ENCODE assay signal across 2 cellular contexts in genomic region chr2:184060268-184060667, GRCh38.
DNase-seq lines count a peak whose midpoint lies in the region; ATAC-seq, FAIRE-seq and TF ChIP-seq lines count a peak whose summit lies in the region.
"Not testable (repeated sequence)": the region's sequence is repeated elsewhere in the genome, so short reads cannot be mapped to it uniquely, and the experiment has no call there.

No MANE protein-coding gene starts in this region.

- not testable (repeated sequence) for ATAC-seq in K562

- not testable (repeated sequence) for TF ChIP-seq EP300 in K562 (IDR thresholded peaks at IDR 0.05; ENCODE audit: low read length)

- not testable (repeated sequence) for TF ChIP-seq POLR2A in K562 (conservative IDR thresholded peaks at IDR 0.05)

- DNase-seq in K562 (ENCODE audit: extremely low read depth in 1 of 4, low spot score in 3 of 4): not testable (repeated sequence)

- not testable (repeated sequence) for TF ChIP-seq RAD21 in K562 (CRISPR knock-in tag; conservative IDR thresholded peaks at IDR 0.05 in 1 of 2, IDR thresholded peaks at IDR 0.05 in 1 of 2)

- H3K9me3 ChIP-seq in HEK293 (ENCODE audit: control insufficient read depth, insufficient read depth, low read depth, low read length); K562 (replicated peaks; ENCODE audit: control insufficient read depth, insufficient read depth, low read depth, low read length): not testable (repeated sequence)

- BruUV-seq in K562 (replicated peaks; lab: Mats Ljungman, UMichigan): not testable (repeated sequence)

- not testable (repeated sequence) for H3K4me3 ChIP-seq in HEK293 (ENCODE audit: low read depth, low read length); K562

- not testable (repeated sequence) for H4K20me1 ChIP-seq in K562 (replicated peaks; ENCODE audit: control insufficient read depth, insufficient read depth, low read length)

- not testable (repeated sequence) for H2AFZ ChIP-seq in K562 (ENCODE audit: low read depth, low read length)

- intact Hi-C loops in K562 (cut with micrococcal nuclease): not testable (repeated sequence)

- H3K4me2 ChIP-seq in K562 (ENCODE audit: insufficient read depth, low read length): not testable (repeated sequence)

- not testable (repeated sequence) for H3K4me1 ChIP-seq in HEK293 (ENCODE audit: control insufficient read depth, insufficient read depth, low read length); K562 (replicated peaks in 1 of 2; ENCODE audit: control insufficient read depth in 2 of 2, insufficient read depth in 2 of 2, low read length in 2 of 2)

- not testable (repeated sequence) for H3K27ac ChIP-seq in HEK293 (ENCODE audit: extremely low read depth, low read depth, low read length); K562 (ENCODE audit: extremely low read depth, low read depth, low read length)

- POLR2A ChIA-PET in HEK293 (lab: Yijun Ruan, JAX); K562 (lab: Yijun Ruan, JAX): not testable (repeated sequence)

- not testable (repeated sequence) for H3K36me3 ChIP-seq in HEK293 (ENCODE audit: control insufficient read depth in 2 of 2, insufficient read depth in 1 of 2, low read length in 2 of 2); K562 (ENCODE audit: control insufficient read depth, insufficient read depth, low read length)

- WGBS in K562 (ENCODE audit: insufficient coverage, low coverage, missing lambda C conversion rate): 9% methylated on average over 3 of the region's 3 CpGs

- not testable (repeated sequence) for FAIRE-seq in K562 (lab: Jason Lieb, UNC)

- CTCF ChIA-PET in HEK293 (lab: Yijun Ruan, JAX); K562 (lab: Yijun Ruan, JAX; ENCODE audit: low intra/inter-chr PET ratio): not testable (repeated sequence)

- H3K9me1 ChIP-seq in K562 (ENCODE audit: control insufficient read depth, insufficient read depth, low read length): not testable (repeated sequence)

- not testable (repeated sequence) for H3K9ac ChIP-seq in K562 (ENCODE audit: insufficient read depth in 1 of 2, low read depth in 2 of 2, low read length in 2 of 2)

- in situ Hi-C loops in K562 (cut with MboI): not testable (repeated sequence)

- not testable (repeated sequence) for TF ChIP-seq CTCF in HEK293 (tag by site-specific recombination; IDR thresholded peaks at IDR 0.05); K562 (IDR thresholded peaks at IDR 0.05 in 2 of 3, conservative IDR thresholded peaks at IDR 0.05 in 1 of 3; ENCODE audit: insufficient read depth in 2 of 3, low read depth in 1 of 3, low read length in 3 of 3)

- not testable (repeated sequence) for H3K27me3 ChIP-seq in K562 (ENCODE audit: control insufficient read depth in 2 of 2, insufficient read depth in 2 of 2, low read length in 2 of 2)

- not testable (repeated sequence) for H3K79me2 ChIP-seq in K562 (ENCODE audit: control insufficient read depth, insufficient read depth, low read length)

TF ChIP-seq in HEK293, 187 proteins besides CTCF, POLR2A, EP300 and RAD21:
- TF ChIP-seq ZNF146 (tag by site-specific recombination; IDR thresholded peaks at IDR 0.05): peak; percentile 52; the same call in 1 of the 2 replicates

TF ChIP-seq in K562, 482 proteins besides CTCF, POLR2A, EP300 and RAD21:
- TF ChIP-seq RBM25 (IDR thresholded peaks at IDR 0.05; ENCODE audit: low read depth, low read length, severe bottlenecking) (peak; percentile 19), ZNF146 (CRISPR knock-in tag; IDR thresholded peaks at IDR 0.05; ENCODE audit: unreplicated experiment) (peak; percentile 79)
